1 cellular context compared by ENCODE assay signal in the genomic region with DNA sequence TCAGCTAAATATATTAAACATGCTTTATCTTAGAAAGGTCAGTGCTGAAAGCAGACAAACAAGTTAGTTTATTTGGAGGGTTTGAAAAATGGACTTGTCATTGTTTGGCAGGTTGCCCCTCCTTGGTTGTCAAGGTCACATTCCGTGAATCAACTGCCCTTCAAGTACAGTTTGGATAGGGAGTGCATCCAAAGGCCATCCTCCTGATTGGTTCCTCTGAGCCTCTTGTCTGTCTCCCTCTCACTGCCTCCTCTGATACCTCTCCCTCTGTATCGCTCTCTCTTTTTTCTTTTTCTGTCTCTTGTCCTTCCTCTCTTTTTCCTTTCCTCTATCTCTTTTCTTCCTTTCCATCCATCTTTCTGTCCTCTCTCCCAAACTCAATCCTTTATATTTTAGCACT.
TF ChIP-seq lines count a peak whose summit lies in the region.

No MANE protein-coding gene starts in this region.

TF ChIP-seq in HepG2, 621 proteins besides CTCF, POLR2A, EP300 and RAD21 (continued from another document and continues in another):
- TF ChIP-seq, protein P1, sequence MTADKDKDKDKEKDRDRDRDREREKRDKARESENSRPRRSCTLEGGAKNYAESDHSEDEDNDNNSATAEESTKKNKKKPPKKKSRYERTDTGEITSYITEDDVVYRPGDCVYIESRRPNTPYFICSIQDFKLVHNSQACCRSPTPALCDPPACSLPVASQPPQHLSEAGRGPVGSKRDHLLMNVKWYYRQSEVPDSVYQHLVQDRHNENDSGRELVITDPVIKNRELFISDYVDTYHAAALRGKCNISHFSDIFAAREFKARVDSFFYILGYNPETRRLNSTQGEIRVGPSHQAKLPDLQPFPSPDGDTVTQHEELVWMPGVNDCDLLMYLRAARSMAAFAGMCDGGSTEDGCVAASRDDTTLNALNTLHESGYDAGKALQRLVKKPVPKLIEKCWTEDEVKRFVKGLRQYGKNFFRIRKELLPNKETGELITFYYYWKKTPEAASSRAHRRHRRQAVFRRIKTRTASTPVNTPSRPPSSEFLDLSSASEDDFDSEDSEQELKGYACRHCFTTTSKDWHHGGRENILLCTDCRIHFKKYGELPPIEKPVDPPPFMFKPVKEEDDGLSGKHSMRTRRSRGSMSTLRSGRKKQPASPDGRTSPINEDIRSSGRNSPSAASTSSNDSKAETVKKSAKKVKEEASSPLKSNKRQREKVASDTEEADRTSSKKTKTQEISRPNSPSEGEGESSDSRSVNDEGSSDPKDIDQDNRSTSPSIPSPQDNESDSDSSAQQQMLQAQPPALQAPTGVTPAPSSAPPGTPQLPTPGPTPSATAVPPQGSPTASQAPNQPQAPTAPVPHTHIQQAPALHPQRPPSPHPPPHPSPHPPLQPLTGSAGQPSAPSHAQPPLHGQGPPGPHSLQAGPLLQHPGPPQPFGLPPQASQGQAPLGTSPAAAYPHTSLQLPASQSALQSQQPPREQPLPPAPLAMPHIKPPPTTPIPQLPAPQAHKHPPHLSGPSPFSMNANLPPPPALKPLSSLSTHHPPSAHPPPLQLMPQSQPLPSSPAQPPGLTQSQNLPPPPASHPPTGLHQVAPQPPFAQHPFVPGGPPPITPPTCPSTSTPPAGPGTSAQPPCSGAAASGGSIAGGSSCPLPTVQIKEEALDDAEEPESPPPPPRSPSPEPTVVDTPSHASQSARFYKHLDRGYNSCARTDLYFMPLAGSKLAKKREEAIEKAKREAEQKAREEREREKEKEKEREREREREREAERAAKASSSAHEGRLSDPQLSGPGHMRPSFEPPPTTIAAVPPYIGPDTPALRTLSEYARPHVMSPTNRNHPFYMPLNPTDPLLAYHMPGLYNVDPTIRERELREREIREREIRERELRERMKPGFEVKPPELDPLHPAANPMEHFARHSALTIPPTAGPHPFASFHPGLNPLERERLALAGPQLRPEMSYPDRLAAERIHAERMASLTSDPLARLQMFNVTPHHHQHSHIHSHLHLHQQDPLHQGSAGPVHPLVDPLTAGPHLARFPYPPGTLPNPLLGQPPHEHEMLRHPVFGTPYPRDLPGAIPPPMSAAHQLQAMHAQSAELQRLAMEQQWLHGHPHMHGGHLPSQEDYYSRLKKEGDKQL (CRISPR knock-in tag; IDR thresholded peaks at IDR 0.05; ENCODE audit: low read depth) = 0 out of 2 replicates have a peak, but pooled peaks have one; percentile 16
- TF ChIP-seq ZMYM2 (CRISPR knock-in tag; IDR thresholded peaks at IDR 0.05) (0 out of 2 replicates have a peak, but pooled peaks have one; percentile 32), KMT2A (CRISPR knock-in tag; IDR thresholded peaks at IDR 0.05) (0 out of 2 replicates have a peak, but pooled peaks have one; percentile 44), SAP130 (CRISPR knock-in tag; IDR thresholded peaks at IDR 0.05; ENCODE audit: low read depth) (peak; percentile 75), MEIS2 (CRISPR knock-in tag; IDR thresholded peaks at IDR 0.05) (peak; percentile 96; the same call in 1 of the 2 replicates), CREM (IDR thresholded peaks at IDR 0.05) (peak; percentile 59; the same call in 1 of the 2 replicates), CREM (CRISPR knock-in tag; IDR thresholded peaks at IDR 0.05) (no peak), PHF21A (CRISPR knock-in tag; IDR thresholded peaks at IDR 0.05) (peak; percentile 66; the same call in 1 of the 2 replicates), TRIM24 (CRISPR knock-in tag; IDR thresholded peaks at IDR 0.05) (no peak), FOXP1 (IDR thresholded peaks at IDR 0.05) (no peak), FOXP1 (CRISPR knock-in tag; IDR thresholded peaks at IDR 0.05) (peak; percentile 66; the same call in 1 of the 2 replicates), MED8 (CRISPR knock-in tag; IDR thresholded peaks at IDR 0.05; ENCODE audit: insufficient replicate concordance) (no peak), SP5 (CRISPR knock-in tag; IDR thresholded peaks at IDR 0.05; ENCODE audit: borderline replicate concordance, low read depth) (peak; percentile 70; the same call in 1 of the 2 replicates), NFYB (CRISPR knock-in tag; IDR thresholded peaks at IDR 0.05) (peak; percentile 68), NFIB (CRISPR knock-in tag; IDR thresholded peaks at IDR 0.05; ENCODE audit: borderline replicate concordance) (no peak), SMYD3 (CRISPR knock-in tag; IDR thresholded peaks at IDR 0.05) (peak; percentile 6; the same call in 1 of the 2 replicates), SALL1 (CRISPR knock-in tag; IDR thresholded peaks at IDR 0.05) (peak; percentile 90), NCOA1 (CRISPR knock-in tag; IDR thresholded peaks at IDR 0.05) (no peak), SATB2 (CRISPR knock-in tag; IDR thresholded peaks at IDR 0.05) (0 out of 2 replicates have a peak, but pooled peaks have one; percentile 33), MEIS1 (CRISPR knock-in tag; IDR thresholded peaks at IDR 0.05; ENCODE audit: borderline replicate concordance) (peak; percentile 72; the same call in 1 of the 2 replicates), TP53 (CRISPR knock-in tag; conservative IDR thresholded peaks at IDR 0.05) (no peak), HNF4A (CRISPR knock-in tag; IDR thresholded peaks at IDR 0.05) (peak; percentile 79), ZNF136 (CRISPR knock-in tag; IDR thresholded peaks at IDR 0.05; ENCODE audit: low read depth) (no peak), CENPT (CRISPR knock-in tag; IDR thresholded peaks at IDR 0.05; ENCODE audit: low read depth) (no peak), SKI (IDR thresholded peaks at IDR 0.05; ENCODE audit: partially characterized antibody) (peak; percentile 64), ZNF772 (CRISPR knock-in tag; IDR thresholded peaks at IDR 0.05) (no peak), ZNF44 (CRISPR knock-in tag; IDR thresholded peaks at IDR 0.05) (no peak), RBM22 (optimal IDR thresholded peaks at IDR 0.05; ENCODE audit: low read length) (peak; percentile 36), ZNF383 (CRISPR knock-in tag; IDR thresholded peaks at IDR 0.05; ENCODE audit: borderline replicate concordance) (no peak), HOXA3 (CRISPR knock-in tag; IDR thresholded peaks at IDR 0.05) (peak; percentile 59; the same call in 1 of the 2 replicates)
- TF ChIP-seq, protein P2, sequence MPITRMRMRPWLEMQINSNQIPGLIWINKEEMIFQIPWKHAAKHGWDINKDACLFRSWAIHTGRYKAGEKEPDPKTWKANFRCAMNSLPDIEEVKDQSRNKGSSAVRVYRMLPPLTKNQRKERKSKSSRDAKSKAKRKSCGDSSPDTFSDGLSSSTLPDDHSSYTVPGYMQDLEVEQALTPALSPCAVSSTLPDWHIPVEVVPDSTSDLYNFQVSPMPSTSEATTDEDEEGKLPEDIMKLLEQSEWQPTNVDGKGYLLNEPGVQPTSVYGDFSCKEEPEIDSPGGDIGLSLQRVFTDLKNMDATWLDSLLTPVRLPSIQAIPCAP (CRISPR knock-in tag; IDR thresholded peaks at IDR 0.05; ENCODE audit: low read depth) = no peak
- TF ChIP-seq, protein P3, sequence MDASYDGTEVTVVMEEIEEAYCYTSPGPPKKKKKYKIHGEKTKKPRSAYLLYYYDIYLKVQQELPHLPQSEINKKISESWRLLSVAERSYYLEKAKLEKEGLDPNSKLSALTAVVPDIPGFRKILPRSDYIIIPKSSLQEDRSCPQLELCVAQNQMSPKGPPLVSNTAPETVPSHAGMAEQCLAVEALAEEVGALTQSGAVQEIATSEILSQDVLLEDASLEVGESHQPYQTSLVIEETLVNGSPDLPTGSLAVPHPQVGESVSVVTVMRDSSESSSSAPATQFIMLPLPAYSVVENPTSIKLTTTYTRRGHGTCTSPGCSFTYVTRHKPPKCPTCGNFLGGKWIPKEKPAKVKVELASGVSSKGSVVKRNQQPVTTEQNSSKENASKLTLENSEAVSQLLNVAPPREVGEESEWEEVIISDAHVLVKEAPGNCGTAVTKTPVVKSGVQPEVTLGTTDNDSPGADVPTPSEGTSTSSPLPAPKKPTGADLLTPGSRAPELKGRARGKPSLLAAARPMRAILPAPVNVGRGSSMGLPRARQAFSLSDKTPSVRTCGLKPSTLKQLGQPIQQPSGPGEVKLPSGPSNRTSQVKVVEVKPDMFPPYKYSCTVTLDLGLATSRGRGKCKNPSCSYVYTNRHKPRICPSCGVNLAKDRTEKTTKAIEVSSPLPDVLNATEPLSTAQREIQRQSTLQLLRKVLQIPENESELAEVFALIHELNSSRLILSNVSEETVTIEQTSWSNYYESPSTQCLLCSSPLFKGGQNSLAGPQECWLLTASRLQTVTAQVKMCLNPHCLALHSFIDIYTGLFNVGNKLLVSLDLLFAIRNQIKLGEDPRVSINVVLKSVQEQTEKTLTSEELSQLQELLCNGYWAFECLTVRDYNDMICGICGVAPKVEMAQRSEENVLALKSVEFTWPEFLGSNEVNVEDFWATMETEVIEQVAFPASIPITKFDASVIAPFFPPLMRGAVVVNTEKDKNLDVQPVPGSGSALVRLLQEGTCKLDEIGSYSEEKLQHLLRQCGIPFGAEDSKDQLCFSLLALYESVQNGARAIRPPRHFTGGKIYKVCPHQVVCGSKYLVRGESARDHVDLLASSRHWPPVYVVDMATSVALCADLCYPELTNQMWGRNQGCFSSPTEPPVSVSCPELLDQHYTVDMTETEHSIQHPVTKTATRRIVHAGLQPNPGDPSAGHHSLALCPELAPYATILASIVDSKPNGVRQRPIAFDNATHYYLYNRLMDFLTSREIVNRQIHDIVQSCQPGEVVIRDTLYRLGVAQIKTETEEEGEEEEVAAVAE (CRISPR knock-in tag; IDR thresholded peaks at IDR 0.05; ENCODE audit: borderline replicate concordance) = peak; percentile 77; the same call in 1 of the 2 replicates
- TF ChIP-seq, protein P4, sequence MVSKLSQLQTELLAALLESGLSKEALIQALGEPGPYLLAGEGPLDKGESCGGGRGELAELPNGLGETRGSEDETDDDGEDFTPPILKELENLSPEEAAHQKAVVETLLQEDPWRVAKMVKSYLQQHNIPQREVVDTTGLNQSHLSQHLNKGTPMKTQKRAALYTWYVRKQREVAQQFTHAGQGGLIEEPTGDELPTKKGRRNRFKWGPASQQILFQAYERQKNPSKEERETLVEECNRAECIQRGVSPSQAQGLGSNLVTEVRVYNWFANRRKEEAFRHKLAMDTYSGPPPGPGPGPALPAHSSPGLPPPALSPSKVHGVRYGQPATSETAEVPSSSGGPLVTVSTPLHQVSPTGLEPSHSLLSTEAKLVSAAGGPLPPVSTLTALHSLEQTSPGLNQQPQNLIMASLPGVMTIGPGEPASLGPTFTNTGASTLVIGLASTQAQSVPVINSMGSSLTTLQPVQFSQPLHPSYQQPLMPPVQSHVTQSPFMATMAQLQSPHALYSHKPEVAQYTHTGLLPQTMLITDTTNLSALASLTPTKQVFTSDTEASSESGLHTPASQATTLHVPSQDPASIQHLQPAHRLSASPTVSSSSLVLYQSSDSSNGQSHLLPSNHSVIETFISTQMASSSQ (IDR thresholded peaks at IDR 0.05; ENCODE audit: low read depth) = no peak
- TF ChIP-seq, protein P4 (CRISPR knock-in tag; IDR thresholded peaks at IDR 0.05; ENCODE audit: borderline replicate concordance) = peak; percentile 46; the same call in 1 of the 2 replicates
- TF ChIP-seq, protein P5, sequence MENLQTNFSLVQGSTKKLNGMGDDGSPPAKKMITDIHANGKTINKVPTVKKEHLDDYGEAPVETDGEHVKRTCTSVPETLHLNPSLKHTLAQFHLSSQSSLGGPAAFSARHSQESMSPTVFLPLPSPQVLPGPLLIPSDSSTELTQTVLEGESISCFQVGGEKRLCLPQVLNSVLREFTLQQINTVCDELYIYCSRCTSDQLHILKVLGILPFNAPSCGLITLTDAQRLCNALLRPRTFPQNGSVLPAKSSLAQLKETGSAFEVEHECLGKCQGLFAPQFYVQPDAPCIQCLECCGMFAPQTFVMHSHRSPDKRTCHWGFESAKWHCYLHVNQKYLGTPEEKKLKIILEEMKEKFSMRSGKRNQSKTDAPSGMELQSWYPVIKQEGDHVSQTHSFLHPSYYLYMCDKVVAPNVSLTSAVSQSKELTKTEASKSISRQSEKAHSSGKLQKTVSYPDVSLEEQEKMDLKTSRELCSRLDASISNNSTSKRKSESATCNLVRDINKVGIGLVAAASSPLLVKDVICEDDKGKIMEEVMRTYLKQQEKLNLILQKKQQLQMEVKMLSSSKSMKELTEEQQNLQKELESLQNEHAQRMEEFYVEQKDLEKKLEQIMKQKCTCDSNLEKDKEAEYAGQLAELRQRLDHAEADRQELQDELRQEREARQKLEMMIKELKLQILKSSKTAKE (CRISPR knock-in tag; IDR thresholded peaks at IDR 0.05; ENCODE audit: borderline replicate concordance) = peak; percentile 30; the same call in 1 of the 2 replicates
- TF ChIP-seq, protein P6, sequence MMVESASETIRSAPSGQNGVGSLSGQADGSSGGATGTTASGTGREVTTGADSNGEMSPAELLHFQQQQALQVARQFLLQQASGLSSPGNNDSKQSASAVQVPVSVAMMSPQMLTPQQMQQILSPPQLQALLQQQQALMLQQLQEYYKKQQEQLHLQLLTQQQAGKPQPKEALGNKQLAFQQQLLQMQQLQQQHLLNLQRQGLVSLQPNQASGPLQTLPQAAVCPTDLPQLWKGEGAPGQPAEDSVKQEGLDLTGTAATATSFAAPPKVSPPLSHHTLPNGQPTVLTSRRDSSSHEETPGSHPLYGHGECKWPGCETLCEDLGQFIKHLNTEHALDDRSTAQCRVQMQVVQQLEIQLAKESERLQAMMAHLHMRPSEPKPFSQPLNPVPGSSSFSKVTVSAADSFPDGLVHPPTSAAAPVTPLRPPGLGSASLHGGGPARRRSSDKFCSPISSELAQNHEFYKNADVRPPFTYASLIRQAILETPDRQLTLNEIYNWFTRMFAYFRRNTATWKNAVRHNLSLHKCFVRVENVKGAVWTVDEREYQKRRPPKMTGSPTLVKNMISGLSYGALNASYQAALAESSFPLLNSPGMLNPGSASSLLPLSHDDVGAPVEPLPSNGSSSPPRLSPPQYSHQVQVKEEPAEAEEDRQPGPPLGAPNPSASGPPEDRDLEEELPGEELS (CRISPR knock-in tag; IDR thresholded peaks at IDR 0.05) = peak; percentile 92
- TF ChIP-seq, protein P7, sequence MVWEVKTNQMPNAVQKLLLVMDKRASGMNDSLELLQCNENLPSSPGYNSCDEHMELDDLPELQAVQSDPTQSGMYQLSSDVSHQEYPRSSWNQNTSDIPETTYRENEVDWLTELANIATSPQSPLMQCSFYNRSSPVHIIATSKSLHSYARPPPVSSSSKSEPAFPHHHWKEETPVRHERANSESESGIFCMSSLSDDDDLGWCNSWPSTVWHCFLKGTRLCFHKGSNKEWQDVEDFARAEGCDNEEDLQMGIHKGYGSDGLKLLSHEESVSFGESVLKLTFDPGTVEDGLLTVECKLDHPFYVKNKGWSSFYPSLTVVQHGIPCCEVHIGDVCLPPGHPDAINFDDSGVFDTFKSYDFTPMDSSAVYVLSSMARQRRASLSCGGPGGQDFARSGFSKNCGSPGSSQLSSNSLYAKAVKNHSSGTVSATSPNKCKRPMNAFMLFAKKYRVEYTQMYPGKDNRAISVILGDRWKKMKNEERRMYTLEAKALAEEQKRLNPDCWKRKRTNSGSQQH (CRISPR knock-in tag; IDR thresholded peaks at IDR 0.05; ENCODE audit: low read depth) = no peak
